In the genomic region with DNA sequence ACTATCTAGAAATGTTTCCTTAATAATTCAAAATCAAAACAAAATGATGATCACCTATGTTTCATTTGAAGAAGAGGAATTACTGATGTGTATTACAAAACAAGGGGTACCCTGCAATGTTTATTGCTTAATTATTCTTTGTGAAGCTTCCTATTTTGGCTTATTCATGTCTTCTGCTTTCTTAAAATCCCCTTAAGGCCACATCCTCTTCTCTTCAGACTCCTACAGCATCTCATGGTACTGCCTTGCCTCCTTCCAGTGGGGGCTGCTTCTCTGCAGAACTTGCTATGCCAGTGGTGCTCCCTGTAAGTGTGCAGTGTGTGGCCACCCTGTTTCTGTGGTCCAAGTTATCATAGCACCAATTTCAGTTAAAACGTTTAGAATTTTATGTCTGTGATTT, we compare ENCODE assay signal across 8 cellular contexts. TPM values are rescaled to one million over a fixed set of nuclear protein-coding genes. Genes with fewer than 3 reads are reported as not detected.
A peak's percentile ranks its signal among the peaks of the same experiment; 100 is the strongest.
DNase-seq lines count a peak whose midpoint lies in the region; ATAC-seq and TF ChIP-seq lines count a peak whose summit lies in the region.

No MANE protein-coding gene starts in this region.

- TF ChIP-seq CTCF in CD14-positive monocyte (IDR thresholded peaks at IDR 0.05) = no peak
- no peak for TF ChIP-seq CTCF in HFFc6 (IDR thresholded peaks at IDR 0.05)

- ATAC-seq in GM19455 (IDR thresholded peaks at IDR 0.05; ENCODE audit: unreplicated experiment) (peak; percentile 53), HG03432 (IDR thresholded peaks at IDR 0.05; ENCODE audit: unreplicated experiment) (peak; percentile 78)

- DNase-seq in CD14-positive monocyte (ENCODE audit: low spot score) (peak; percentile 60), astrocyte of the hippocampus (ENCODE audit: low read depth, low spot score) (peak; percentile 6), DMS79 (lab: John Stamatoyannopoulos, UW) (no peak), HFFc6 (no peak), DMS114 treated with DMSO at 0.1 percent for 48 hours (lab: John Stamatoyannopoulos, UW; ENCODE audit: unreplicated experiment) (no peak)
- no peak for DNase-seq in effector CD4-positive, alpha-beta T cell

- H3K27me3 Mint-ChIP-seq in CD14-positive monocyte (ENCODE audit: low read depth in 3 of 3) (peaks cover 0 to 3% (median 2%) of the 10 kb centered on the region in 3 donors), HFFc6 (ENCODE audit: insufficient read depth) (no peaks in the 10 kb centered on the region)

- H3K36me3 Mint-ChIP-seq in CD14-positive monocyte (peaks cover 0 to 1% of the 10 kb centered on the region in 2 donors), HFFc6 (ENCODE audit: low read depth) (no peaks in the 10 kb centered on the region)

- intact Hi-C loops in CD14-positive monocyte (cut with micrococcal nuclease) = no loop called here

- H3K9me3 Mint-ChIP-seq in CD14-positive monocyte (peaks cover 0 to 1% (median 0%) of the 10 kb centered on the region in 7 donors), HFFc6 (no peaks in the 10 kb centered on the region)

- H3K4me1 Mint-ChIP-seq in CD14-positive monocyte = peaks cover 29% of the 10 kb centered on the region
- H3K4me1 Mint-ChIP-seq in HFFc6 (ENCODE audit: low read depth) = peaks cover 21% of the 10 kb centered on the region

- H3K4me3 Mint-ChIP-seq in CD14-positive monocyte (peak overlapping the region in 1 of 2 donors; percentile 67), HFFc6 (no peak overlapping the region)

- H3K27ac Mint-ChIP-seq in CD14-positive monocyte (peak overlapping the region; percentile 89 to 95 (median 91)), HFFc6 (no peak overlapping the region)

RNA-seq across cellular contexts. Expression of gene CCDC146, which starts 35.0 kb away (rescaled TPM):
- polyA plus RNA-seq in CD14-positive monocyte = under 1 TPM; 0.08 to 0.40 TPM
- total RNA-seq in HFFc6 (2021; fragmentation: NEBNext Ultra II Directional; extraction: Animal tissue kit (Norgen Biotek cat#: 25700)) = under 1 TPM; 0.09 to 0.70 (median 0.57) TPM

RNA-seq across cellular contexts. Expression of gene FGL2, which starts 42.2 kb away (rescaled TPM):
- 100 to 1,000 TPM; 774 to 775 TPM for polyA plus RNA-seq in CD14-positive monocyte
- not detected for total RNA-seq in HFFc6 (2021; fragmentation: NEBNext Ultra II Directional; extraction: Animal tissue kit (Norgen Biotek cat#: 25700))

Comparison
In these comparisons a context has a peak if more than half of its experiments do, and no peak if none do; other contexts are left out.
1. DNase-seq: peak in CD14-positive monocyte (single experiment) and astrocyte of the hippocampus (single experiment); none in DMS79 (single experiment), HFFc6 (single experiment), DMS114 treated with DMSO at 0.1 percent for 48 hours (single experiment) and effector CD4-positive, alpha-beta T cell (single experiment).